17 cellular contexts compared by ENCODE assay signal in the genomic region with DNA sequence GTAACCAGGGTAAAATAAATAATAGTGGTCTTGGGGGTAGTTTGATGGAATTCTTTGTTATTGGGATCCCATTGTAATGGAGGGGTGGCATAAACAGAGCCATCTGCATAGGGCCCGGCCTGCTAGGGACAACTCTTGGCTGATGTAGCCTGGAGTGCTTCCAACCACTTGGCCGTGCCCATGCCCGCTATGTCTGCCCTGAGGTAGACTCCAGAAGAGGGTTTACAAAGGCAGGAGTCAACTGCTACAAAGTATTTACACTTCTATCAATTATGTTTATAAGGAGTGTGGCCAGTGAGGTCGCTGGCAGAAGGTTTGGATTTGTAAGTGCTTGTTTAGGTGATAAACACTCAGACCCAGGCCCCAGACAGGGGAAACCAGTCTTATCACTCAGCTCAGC. TPM values are rescaled to one million over a fixed set of nuclear protein-coding genes. Genes with fewer than 3 reads are reported as not detected.
DNase-seq lines count a peak whose midpoint lies in the region; TF ChIP-seq lines count a peak whose summit lies in the region.
"Had no signal": no experiment of that assay in that cellular context is flagged by ENCODE, and none has a peak within 500 bp of the region (broad histone marks: within the 10 kb centered on the region; RNA-seq: fewer than 3 reads in every experiment).

No MANE protein-coding gene starts in this region.

- TF ChIP-seq CTCF in left ventricle myocardium inferior (IDR thresholded peaks at IDR 0.05; ENCODE audit: borderline replicate concordance) (no peak), thyroid gland (IDR thresholded peaks at IDR 0.05) (no peak)

- H3K27me3 ChIP-seq in left ventricle myocardium inferior (ENCODE audit: low read depth) = no peaks in the 10 kb centered on the region
- no peaks in the 10 kb centered on the region for H3K27me3 ChIP-seq in thyroid gland
- H3K27me3 ChIP-seq: spleen, suprapubic skin had no signal

- DNase-seq in DMS153 (lab: John Stamatoyannopoulos, UW) (peak; percentile 25), DMS153 treated with DMSO at 0.1 percent for 48 hours (lab: John Stamatoyannopoulos, UW; ENCODE audit: unreplicated experiment) (no peak), NCI-H774 (lab: John Stamatoyannopoulos, UW) (peak; percentile 18), left ventricle myocardium inferior (peak; percentile 65), thyroid gland (peak; percentile 25 to 45), OCI-M2 (lab: John Stamatoyannopoulos, UW; ENCODE audit: unreplicated experiment) (no peak), mesenteric fat pad (ENCODE audit: low spot score) (no peak), occipital lobe (lab: John Stamatoyannopoulos, UW) (no peak)
- DNase-seq: 8988T; activated CD4-positive, alpha-beta T cell treated with anti-CD3 and anti-CD28 coated beads, Interleukin-2, amount 10 ng/mL, durations not matched to agents 7 days and 5 days; activated naive CD4-positive, alpha-beta T cell; endodermal cell; kidney; psoas muscle; spleen; stimulated activated CD8-positive, alpha-beta memory T cell treated with anti-CD3 and anti-CD28 coated beads, Interleukin-4, amount 100 ng/mL, for 48 hours had no signal

- no peaks in the 10 kb centered on the region for H3K36me3 ChIP-seq in left ventricle myocardium inferior
- H3K36me3 ChIP-seq in thyroid gland = no peaks in the 10 kb centered on the region

- peaks cover 78% of the 10 kb centered on the region for H3K4me1 ChIP-seq in left ventricle myocardium inferior
- H3K4me1 ChIP-seq in thyroid gland = peaks cover 29 to 48% of the 10 kb centered on the region in 2 donors

- H3K4me3 ChIP-seq in left ventricle myocardium inferior (no peak overlapping the region), thyroid gland (replicated peaks in 1 of 3) (no peak overlapping the region)
- H3K4me3 ChIP-seq: spleen, suprapubic skin had no signal

- TF ChIP-seq POLR2A in thyroid gland (IDR thresholded peaks at IDR 0.05) = no peak

- no peaks in the 10 kb centered on the region for H3K9me3 ChIP-seq in left ventricle myocardium inferior (replicated peaks)
- H3K9me3 ChIP-seq in thyroid gland = no peaks in the 10 kb centered on the region
- H3K9me3 ChIP-seq: psoas muscle, spleen, suprapubic skin had no signal

- intact Hi-C loops in left ventricle myocardium inferior (cut with micrococcal nuclease) (no loop called here), thyroid gland (cut with DNase I) (no loop called here)

- WGBS in thyroid gland, 2 donors = 73% methylated on average over 4 of the region's 4 CpGs

- peak overlapping the region; percentile 65 for H3K27ac ChIP-seq in left ventricle myocardium inferior (replicated peaks)
- H3K27ac ChIP-seq in thyroid gland = peak overlapping the region in 1 of 3 donors; percentile 11
- H3K27ac ChIP-seq: psoas muscle, suprapubic skin had no signal

RNA-seq across cellular contexts. Expression of gene RASL11B, which starts 8.1 kb away (rescaled TPM):
- 8.7 TPM for total RNA-seq in left ventricle myocardium inferior
- 1 to 10 TPM in 1 of 4 donors, under 1 TPM in 3; 0.45 to 3.6 (median 0.60) TPM for total RNA-seq in thyroid gland
- 0.77 TPM for total RNA-seq in mesenteric fat pad
- total RNA-seq in occipital lobe = 31.7 TPM

Comparison
In these comparisons a context has a peak if more than half of its experiments do, and no peak if none do; other contexts are left out.
1. DNase-seq: peak in DMS153 (single experiment), NCI-H774 (single experiment), left ventricle myocardium inferior (single experiment) and thyroid gland (2 of 2); none in DMS153 treated with DMSO at 0.1 percent for 48 hours (single experiment), OCI-M2 (single experiment), mesenteric fat pad (single experiment) and occipital lobe (single experiment).